ENCODE assay signal across 28 cellular contexts in the genomic region with DNA sequence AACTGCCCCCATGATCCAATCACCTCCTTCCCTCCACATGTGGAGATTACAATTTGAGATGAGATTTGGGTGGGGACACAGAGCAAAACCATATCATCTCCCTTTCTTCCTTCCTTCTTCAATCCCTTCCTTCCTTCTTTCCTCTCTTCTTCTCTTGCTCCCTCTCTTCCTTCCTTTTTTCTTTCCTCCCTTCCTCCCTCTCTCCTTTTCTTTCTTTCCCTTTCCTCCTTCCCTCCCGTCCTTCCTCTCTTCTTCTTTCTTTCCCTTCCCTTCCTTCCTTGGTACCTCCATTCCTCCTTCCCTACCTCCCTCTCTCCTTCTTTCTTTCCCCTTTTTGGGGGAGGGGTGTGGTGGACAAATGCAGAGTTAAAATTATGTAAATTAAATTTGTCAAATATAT.
"Had no signal": no experiment of that assay in that cellular context is flagged by ENCODE, and none has a peak within 500 bp of the region (broad histone marks: within the 10 kb centered on the region; RNA-seq: fewer than 3 reads in every experiment).

No MANE protein-coding gene starts in this region.

- H3K36me3 Mint-ChIP-seq: stimulated activated effector memory CD8-positive, alpha-beta T cell treated with anti-CD3 and anti-CD28 coated beads, Interleukin-12 subunit alpha, Interleukin-12 subunit beta, amount 100 ng/mL, for 72 hours; stimulated activated memory B cell treated with anti-CD40 and anti-IgM and Interleukin-4, amounts not matched to agents 10 μg/mL and 1 μg/mL and 100 μg/mL, for 72 hours; stimulated activated naive B cell treated with anti-CD40 and anti-IgM and Interleukin-4, amounts not matched to agents 10 μg/mL and 1 μg/mL and 100 μg/mL, for 72 hours; type B pancreatic cell had no signal

- H3K36me3 ChIP-seq: stomach, suprapubic skin, thoracic aorta, thyroid gland, tibial artery, tibial nerve, transverse colon, upper lobe of left lung, upper lobe of right lung, uterus, vagina had no signal

- H3K27me3 Mint-ChIP-seq: stimulated activated naive B cell treated with anti-CD40 and anti-IgM and Interleukin-4, amounts not matched to agents 10 μg/mL and 1 μg/mL and 100 μg/mL, for 72 hours had no signal

- H3K27ac ChIP-seq: stomach, suprapubic skin, testis, thoracic aorta, thyroid gland, tibial artery, tibial nerve, transverse colon, upper lobe of left lung, upper lobe of right lung, uterus, vagina had no signal

- H3K4me1 ChIP-seq: stomach, suprapubic skin, testis, thyroid gland, tibial artery, tibial nerve, transverse colon, upper lobe of left lung, upper lobe of right lung, uterus, vagina had no signal

- H3K4me1 Mint-ChIP-seq: stimulated activated effector memory CD8-positive, alpha-beta T cell treated with anti-CD3 and anti-CD28 coated beads, Interleukin-12 subunit alpha, Interleukin-12 subunit beta, amount 100 ng/mL, for 72 hours; stimulated activated memory B cell treated with anti-CD40 and anti-IgM and Interleukin-4, amounts not matched to agents 10 μg/mL and 1 μg/mL and 100 μg/mL, for 72 hours; stimulated activated naive B cell treated with anti-CD40 and anti-IgM and Interleukin-4, amounts not matched to agents 10 μg/mL and 1 μg/mL and 100 μg/mL, for 72 hours; stimulated activated naive CD8-positive, alpha-beta T cell treated with anti-CD3 and anti-CD28 coated beads, Interleukin-15, amount 100 ng/mL, for 72 hours had no signal

- H3K4me3 ChIP-seq: stomach, suprapubic skin, testis, thoracic aorta, thyroid gland, tibial artery, tibial nerve, transverse colon, upper lobe of left lung, upper lobe of right lung, uterus, vagina had no signal

- H3K27ac Mint-ChIP-seq: stimulated activated effector memory CD8-positive, alpha-beta T cell treated with anti-CD3 and anti-CD28 coated beads, Interleukin-12 subunit alpha, Interleukin-12 subunit beta, amount 100 ng/mL, for 72 hours; stimulated activated memory B cell treated with anti-CD40 and anti-IgM and Interleukin-4, amounts not matched to agents 10 μg/mL and 1 μg/mL and 100 μg/mL, for 72 hours; stimulated activated naive B cell treated with anti-CD40 and anti-IgM and Interleukin-4, amounts not matched to agents 10 μg/mL and 1 μg/mL and 100 μg/mL, for 72 hours; stimulated activated naive CD8-positive, alpha-beta T cell treated with anti-CD3 and anti-CD28 coated beads, Interleukin-15, amount 100 ng/mL, for 72 hours; stimulated activated naive CD8-positive, alpha-beta T cell treated with anti-CD3 and anti-CD28 coated beads, Interleukin-15, Interleukin-2, amounts not matched to agents 100 ng/mL and 50 ng/mL, for 24 hours; type B pancreatic cell had no signal

- DNase-seq: stimulated activated CD4-positive, alpha-beta T cell treated with anti-CD3 and anti-CD28 coated beads, Interleukin-2, amount 100 ng/mL, for 48 hours; stimulated activated CD4-positive, alpha-beta T cell treated with anti-CD3 and anti-CD28 coated beads, Interleukin-4, amount 100 ng/mL, for 1 hour; stimulated activated CD4-positive, alpha-beta T cell treated with anti-CD3 and anti-CD28 coated beads, Interleukin-4, amount 100 ng/mL, for 24 hours; stimulated activated CD4-positive, alpha-beta T cell treated with anti-CD3 and anti-CD28 coated beads, Interleukin-4, amount 100 ng/mL, for 4 hours; stimulated activated CD8-positive, alpha-beta memory T cell treated with anti-CD3 and anti-CD28 coated beads, Interleukin-4, amount 100 ng/mL, for 48 hours; stimulated activated naive B cell treated with anti-CD40 and anti-IgM and Interleukin-4, amounts not matched to agents 10 μg/mL and 1 μg/mL and 100 μg/mL, for 72 hours; stimulated activated naive CD4-positive, alpha-beta T cell; stimulated activated naive CD4-positive, alpha-beta T cell treated with Interleukin-2 at 50 U/mL for 16 hours; stimulated activated naive CD8-positive, alpha-beta T cell treated with anti-CD3 and anti-CD28 coated beads, Interleukin-15, amount 100 ng/mL, for 72 hours; stimulated activated naive CD8-positive, alpha-beta T cell treated with anti-CD3 and anti-CD28 coated beads, Interleukin-15, Interleukin-2, amounts not matched to agents 100 U/mL and 50 U/mL, for 24 hours; stomach; substantia nigra; testis; thyroid gland; tibial artery; transverse colon; trophoblast cell; upper lobe of right lung; uterus had no signal

- H3K9me3 ChIP-seq: stomach, suprapubic skin, testis, thoracic aorta, thyroid gland, tibial artery, tibial nerve, transverse colon, upper lobe of left lung, upper lobe of right lung, uterus, vagina had no signal

- H3K4me3 Mint-ChIP-seq: stimulated activated effector memory CD8-positive, alpha-beta T cell treated with anti-CD3 and anti-CD28 coated beads, Interleukin-12 subunit alpha, Interleukin-12 subunit beta, amount 100 ng/mL, for 72 hours; stimulated activated memory B cell treated with anti-CD40 and anti-IgM and Interleukin-4, amounts not matched to agents 10 μg/mL and 1 μg/mL and 100 μg/mL, for 72 hours; stimulated activated naive B cell treated with anti-CD40 and anti-IgM and Interleukin-4, amounts not matched to agents 10 μg/mL and 1 μg/mL and 100 μg/mL, for 72 hours; stimulated activated naive CD8-positive, alpha-beta T cell treated with anti-CD3 and anti-CD28 coated beads, Interleukin-15, amount 100 ng/mL, for 72 hours; stimulated activated naive CD8-positive, alpha-beta T cell treated with anti-CD3 and anti-CD28 coated beads, Interleukin-15, Interleukin-2, amounts not matched to agents 100 ng/mL and 50 ng/mL, for 24 hours; type B pancreatic cell had no signal

- H3K9me3 Mint-ChIP-seq: stimulated activated naive CD8-positive, alpha-beta T cell treated with anti-CD3 and anti-CD28 coated beads, Interleukin-15, Interleukin-2, amounts not matched to agents 100 ng/mL and 50 ng/mL, for 24 hours; type B pancreatic cell had no signal

- H3K27me3 ChIP-seq: suprapubic skin, testis, thyroid gland, tibial artery, tibial nerve, transverse colon, upper lobe of left lung, upper lobe of right lung, uterus, vagina had no signal
